Comparison of ENCODE assay signal across 35 cellular contexts in the genomic region with DNA sequence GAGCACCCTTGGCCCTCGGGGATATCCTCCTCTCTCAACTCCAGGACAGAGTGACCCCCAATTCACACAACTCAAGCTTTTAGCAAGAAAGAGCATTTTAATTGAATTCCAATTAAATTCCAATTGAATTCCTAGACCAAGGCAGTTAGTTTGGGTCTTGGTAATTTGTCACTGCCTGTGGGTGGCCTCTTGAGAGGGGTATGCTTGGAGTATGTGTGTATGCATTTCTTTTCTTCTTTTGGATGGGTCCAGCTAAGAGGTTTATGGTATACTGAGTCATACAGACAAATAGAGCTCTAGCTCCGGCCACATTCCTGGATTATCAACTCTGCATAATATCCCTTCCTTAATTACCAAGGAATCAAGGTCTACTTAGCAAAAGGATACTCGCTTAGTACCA.
"Had no signal": no experiment of that assay in that cellular context is flagged by ENCODE, and none has a peak within 500 bp of the region (broad histone marks: within the 10 kb centered on the region; RNA-seq: fewer than 3 reads in every experiment).

No MANE protein-coding gene starts in this region.

- H3K9me3 ChIP-seq: MG63 had no signal

- DNase-seq: Karpas-422, Kasumi-1, MG63, MM.1S, MV-4-11, NCI-H1048, NCI-H1092, NCI-H1092 treated with DMSO at 0.1 percent for 48 hours, NCI-H1105, NCI-H1105 treated with DMSO at 0.1 percent for 48 hours, NCI-H1417, NCI-H1417 treated with DMSO at 0.1 percent for 48 hours, NCI-H1436, NCI-H1436 treated with DMSO at 0.1 percent for 48 hours, NCI-H146, NCI-H1694, NCI-H1694 treated with DMSO at 0.1 percent for 48 hours, NCI-H187, NCI-H187 treated with DMSO at 0.1 percent for 48 hours, NCI-H1930, NCI-H2029, NCI-H2029 treated with DMSO at 0.1 percent for 48 hours, NCI-H2081, NCI-H2081 treated with DMSO at 0.1 percent for 48 hours, NCI-H2107, NCI-H2171, NCI-H2171 treated with DMSO at 0.1 percent for 48 hours, NCI-H2227 treated with DMSO at 0.1 percent for 48 hours, NCI-H226, NCI-H345, NCI-H446, NCI-H446 treated with DMSO at 0.1 percent for 48 hours, NCI-H510A, NCI-H510A treated with DMSO at 0.1 percent for 48 hours had no signal

- H3K9ac ChIP-seq: KMS-11 had no signal

- H3K4me2 ChIP-seq: KMS-11 had no signal

- H3K36me3 ChIP-seq: MG63 had no signal

- H3K27ac ChIP-seq: KMS-11 had no signal

- H3K4me3 ChIP-seq: MG63 had no signal
